In genomic region chr13:33050161-33050560, GRCh38 we compare ENCODE assay signal across 17 cellular contexts. TPM values are rescaled to one million over a fixed set of nuclear protein-coding genes. Genes with fewer than 3 reads are reported as not detected.
DNase-seq lines count a peak whose midpoint lies in the region; ATAC-seq and TF ChIP-seq lines count a peak whose summit lies in the region.
"Had no signal": no experiment of that assay in that cellular context is flagged by ENCODE, and none has a peak within 500 bp of the region (broad histone marks: within the 10 kb centered on the region; RNA-seq: fewer than 3 reads in every experiment).

No MANE protein-coding gene starts in this region.

- no peak overlapping the region for H3K27ac ChIP-seq in IMR-90 (ENCODE audit: insufficient read depth, low read length)
- H3K27ac ChIP-seq: BLaER1 treated with 17β-estradiol and CSF1 and Interleukin-3, amounts not matched to agents 10 nM and 100 nM had no signal

- no peaks in the 10 kb centered on the region for H3K9me1 ChIP-seq in IMR-90 (ENCODE audit: insufficient read depth, low read length)

- no peak overlapping the region for H4K91ac ChIP-seq in IMR-90 (ENCODE audit: insufficient read depth, low read depth, low read length)

- no peak overlapping the region for H2AFZ ChIP-seq in IMR-90 (replicated peaks; ENCODE audit: low read length, poor library complexity)
- H2AFZ ChIP-seq: GM23338 had no signal

- peaks cover 8% of the 10 kb centered on the region for H3K4me1 ChIP-seq in IMR-90 (ENCODE audit: control insufficient read depth, insufficient read depth, low read length)
- H3K4me1 ChIP-seq: BLaER1 treated with 17β-estradiol and CSF1 and Interleukin-3, amounts not matched to agents 10 nM and 100 nM had no signal

- POLR2A ChIA-PET in IMR-90 (lab: Charles Lee; ENCODE audit: unreplicated experiment) = no interaction called here

- TF ChIP-seq POLR2A in IMR-90 (IDR thresholded peaks at IDR 0.05; ENCODE audit: low read depth, low read length) = no peak

- H3K23ac ChIP-seq in IMR-90 (ENCODE audit: low read depth, low read length) = no peak overlapping the region

- no peak overlapping the region for H2BK5ac ChIP-seq in IMR-90 (ENCODE audit: low read depth, low read length, poor library complexity, severe bottlenecking)

- WGBS in IMR-90 (ENCODE audit: extremely low coverage in 2 of 2, insufficient read length in 1 of 2), 2 experiments = no CpG with 5 or more reads among the region's 4 CpGs

- dilution Hi-C loops in IMR-90 (cut with HindIII; ENCODE audit: low sequenced_read_pairs, unreplicated experiment) = no loop called here

- no peaks in the 10 kb centered on the region for H3K79me1 ChIP-seq in IMR-90 (ENCODE audit: low read depth in 1 of 2, low read length in 2 of 2)

- no peak for TF ChIP-seq CTCF in IMR-90 (conservative IDR thresholded peaks at IDR 0.05; ENCODE audit: low read depth, low read length)
- no peak for TF ChIP-seq CTCF in epithelial cell of esophagus (IDR thresholded peaks at IDR 0.05; ENCODE audit: insufficient read depth, low read depth, low read length, missing control alignments)

- H3K9ac ChIP-seq in IMR-90 (ENCODE audit: low read depth, low read length) = no peak overlapping the region
- H3K9ac ChIP-seq: BLaER1 treated with 17β-estradiol and CSF1 and Interleukin-3, amounts not matched to agents 10 nM and 100 nM had no signal

- no TSS peak for BruUV-seq in IMR-90 (replicated peaks; lab: Mats Ljungman, UMichigan)

- H3K36me3 ChIP-seq in IMR-90 (ENCODE audit: control insufficient read depth, insufficient read depth, low read length) = no peaks in the 10 kb centered on the region
- H3K36me3 ChIP-seq: BLaER1 treated with 17β-estradiol and CSF1 and Interleukin-3, amounts not matched to agents 10 nM and 100 nM had no signal

- intact Hi-C loops in IMR-90 (cut with micrococcal nuclease) = no loop called here

- no peak for DNase-seq in IMR-90
- DNase-seq in epithelial cell of esophagus (ENCODE audit: low read depth) = peak; percentile 45
- peak; percentile 50 for DNase-seq in iris pigment epithelial cell (ENCODE audit: low read depth)
- peak; percentile 67 for DNase-seq in renal cortical epithelial cell (ENCODE audit: low read depth)
- no peak for DNase-seq in stimulated activated naive CD4-positive, alpha-beta T cell treated with Interleukin-2 at 50 U/mL for 16 hours (lab: John Stamatoyannopoulos, UW)
- DNase-seq: ACHN; CD4-positive, CD25-positive, alpha-beta regulatory T cell; DMS53; GF-D8; H7 had no signal

- H2AK5ac ChIP-seq in IMR-90 (ENCODE audit: low read depth, low read length) = no peak overlapping the region

- TF ChIP-seq RAD21 in IMR-90 (IDR thresholded peaks at IDR 0.05; ENCODE audit: low read length) = no peak

- no peaks in the 10 kb centered on the region for H3K36me3 Mint-ChIP-seq in activated T-helper 17 cell treated with anti-CD3 and anti-CD28 coated beads, Interleukin-2, amount 50 U/mL, for 72 hours (ENCODE audit: low read depth)
- H3K36me3 Mint-ChIP-seq: CD4-positive, CD25-positive, alpha-beta regulatory T cell had no signal

- no peak overlapping the region for H3K27ac Mint-ChIP-seq in activated T-helper 17 cell treated with anti-CD3 and anti-CD28 coated beads, Interleukin-2, amount 50 U/mL, for 72 hours
- H3K27ac Mint-ChIP-seq: CD4-positive, CD25-positive, alpha-beta regulatory T cell; GM23338 had no signal

- no peaks in the 10 kb centered on the region for H3K27me3 ChIP-seq in IMR-90 (ENCODE audit: control insufficient read depth, insufficient read depth, low read length)
- H3K27me3 ChIP-seq: BLaER1 treated with 17β-estradiol and CSF1 and Interleukin-3, amounts not matched to agents 10 nM and 100 nM had no signal

- H4K8ac ChIP-seq in IMR-90 (ENCODE audit: low read depth in 2 of 2, low read length in 2 of 2) = no peak overlapping the region

- H2BK15ac ChIP-seq in IMR-90 (ENCODE audit: low read depth, low read length) = no peak overlapping the region

- no peak overlapping the region for H3K14ac ChIP-seq in IMR-90 (replicated peaks; ENCODE audit: low read depth, low read length)

- in situ Hi-C loops in IMR-90 (cut with MboI; ENCODE audit: low sequenced_read_pairs) = no loop called here

- H2AK9ac ChIP-seq in IMR-90 (replicated peaks; ENCODE audit: low read depth, low read length, poor library complexity) = no peak overlapping the region

- H2BK120ac ChIP-seq in IMR-90 (ENCODE audit: low read depth, low read length) = no peak overlapping the region

- H3K27me3 Mint-ChIP-seq in activated T-helper 17 cell treated with anti-CD3 and anti-CD28 coated beads, Interleukin-2, amount 50 U/mL, for 72 hours = peaks cover 23% of the 10 kb centered on the region

- no peak for ATAC-seq in IMR-90 (ENCODE audit: low read depth)
- ATAC-seq in activated T-helper 17 cell treated with anti-CD3 and anti-CD28 coated beads, Interleukin-2, amount 50 U/mL, for 72 hours (replicated peaks) = no peak
- ATAC-seq in GM21367 (IDR thresholded peaks at IDR 0.05; ENCODE audit: unreplicated experiment) = no peak
- ATAC-seq in HG03039 (IDR thresholded peaks at IDR 0.05; ENCODE audit: unreplicated experiment) = no peak
- ATAC-seq: GM23338 had no signal

- no peaks in the 10 kb centered on the region for H3K9me3 Mint-ChIP-seq in activated T-helper 17 cell treated with anti-CD3 and anti-CD28 coated beads, Interleukin-2, amount 50 U/mL, for 72 hours
- H3K9me3 Mint-ChIP-seq: GM23338 had no signal

- CTCF ChIA-PET in IMR-90 (lab: Yijun Ruan, JAX) = no interaction called here

- H4K20me1 ChIP-seq in IMR-90 (ENCODE audit: insufficient read depth, low read length) = no peaks in the 10 kb centered on the region
- H4K20me1 ChIP-seq: BLaER1 treated with 17β-estradiol and CSF1 and Interleukin-3, amounts not matched to agents 10 nM and 100 nM had no signal

- H2BK20ac ChIP-seq in IMR-90 (ENCODE audit: low read depth, low read length) = no peak overlapping the region

- no peaks in the 10 kb centered on the region for H3K4me1 Mint-ChIP-seq in activated T-helper 17 cell treated with anti-CD3 and anti-CD28 coated beads, Interleukin-2, amount 50 U/mL, for 72 hours
- H3K4me1 Mint-ChIP-seq: CD4-positive, CD25-positive, alpha-beta regulatory T cell; GM23338 had no signal

- H3K4me3 ChIP-seq in IMR-90 (ENCODE audit: insufficient read depth, low read depth, low read length) (no peak overlapping the region), epithelial cell of esophagus (ENCODE audit: low read length) (no peak overlapping the region)
- H3K4me3 ChIP-seq: BLaER1 treated with 17β-estradiol and CSF1 and Interleukin-3, amounts not matched to agents 10 nM and 100 nM; GM23338 had no signal

- H3K56ac ChIP-seq in IMR-90 (ENCODE audit: extremely low read depth, insufficient read depth, low read length) = no peak overlapping the region

- H3K4me3 Mint-ChIP-seq in activated T-helper 17 cell treated with anti-CD3 and anti-CD28 coated beads, Interleukin-2, amount 50 U/mL, for 72 hours = no peak overlapping the region
- H3K4me3 Mint-ChIP-seq: CD4-positive, CD25-positive, alpha-beta regulatory T cell; GM23338 had no signal

- H4K5ac ChIP-seq in IMR-90 (ENCODE audit: low read depth, low read length) = no peak overlapping the region

- H3K9me3 ChIP-seq in IMR-90 (ENCODE audit: control insufficient read depth, insufficient read depth, low read length) = no peaks in the 10 kb centered on the region
- H3K9me3 ChIP-seq: BLaER1 treated with 17β-estradiol and CSF1 and Interleukin-3, amounts not matched to agents 10 nM and 100 nM had no signal

- H3K18ac ChIP-seq in IMR-90 (ENCODE audit: low read depth, low read length) = no peak overlapping the region; the same call in 1 of the 2 replicates

- H3K4me2 ChIP-seq in IMR-90 (ENCODE audit: low read depth, low read length) = no peak overlapping the region
- H3K4me2 ChIP-seq: BLaER1 treated with 17β-estradiol and CSF1 and Interleukin-3, amounts not matched to agents 10 nM and 100 nM; GM23338 had no signal

- no peak overlapping the region for H3K4ac ChIP-seq in IMR-90 (ENCODE audit: low read depth, low read length)

TF ChIP-seq in IMR-90, 13 proteins besides CTCF, POLR2A, EP300 and RAD21:
- no peak for TF ChIP-seq RCOR1 (IDR thresholded peaks at IDR 0.05; ENCODE audit: insufficient replicate concordance, low read length)
- TF ChIP-seq MXI1 (IDR thresholded peaks at IDR 0.05; ENCODE audit: borderline replicate concordance, low read depth, low read length) = no peak
- TF ChIP-seq FOS (IDR thresholded peaks at IDR 0.05; ENCODE audit: low read depth, low read length) = no peak
- TF ChIP-seq, protein P1, sequence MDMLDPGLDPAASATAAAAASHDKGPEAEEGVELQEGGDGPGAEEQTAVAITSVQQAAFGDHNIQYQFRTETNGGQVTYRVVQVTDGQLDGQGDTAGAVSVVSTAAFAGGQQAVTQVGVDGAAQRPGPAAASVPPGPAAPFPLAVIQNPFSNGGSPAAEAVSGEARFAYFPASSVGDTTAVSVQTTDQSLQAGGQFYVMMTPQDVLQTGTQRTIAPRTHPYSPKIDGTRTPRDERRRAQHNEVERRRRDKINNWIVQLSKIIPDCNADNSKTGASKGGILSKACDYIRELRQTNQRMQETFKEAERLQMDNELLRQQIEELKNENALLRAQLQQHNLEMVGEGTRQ (IDR thresholded peaks at IDR 0.05; ENCODE audit: low read depth, low read length) = no peak
- peak; percentile 12; the same call in 1 of the 2 replicates for TF ChIP-seq CEBPB (IDR thresholded peaks at IDR 0.05; ENCODE audit: low read depth, low read length)

RNA-seq across cellular contexts. Expression of gene KL, which starts 33.9 kb away (rescaled TPM):
- not detected in 2 replicates for total RNA-seq in IMR-90 (2012; rRNA removed)
- not detected in 2 replicates for polyA plus RNA-seq in IMR-90 (2012; rRNA removed)
- polyA plus RNA-seq in IMR-90 (2012; cell fraction: cytosol; rRNA removed) = not detected in 2 replicates
- not detected in 2 replicates for polyA plus RNA-seq in IMR-90 (2012; cell fraction: nucleus; rRNA removed; ENCODE audit: low replicate concordance)
- 11.9 and 12.7 TPM in 2 replicates for total RNA-seq in renal cortical epithelial cell
- under 1 TPM in 1 of 2 donors, not detected in 1; 0.08 TPM for total RNA-seq in activated T-helper 17 cell treated with anti-CD3 and anti-CD28 coated beads, Interleukin-2, amount 50 U/mL, for 72 hours
- total RNA-seq: A172; CD4-positive, CD25-positive, alpha-beta regulatory T cell; H7; HT1080 had no signal
- polyA plus RNA-seq: CD4-positive, CD25-positive, alpha-beta regulatory T cell; GM23338 had no signal

Comparison
In these comparisons a context has a peak if more than half of its experiments do, and no peak if none do; other contexts are left out.
1. DNase-seq: peak in epithelial cell of esophagus (single experiment), iris pigment epithelial cell (single experiment) and renal cortical epithelial cell (single experiment); none in IMR-90 (single experiment) and stimulated activated naive CD4-positive, alpha-beta T cell treated with Interleukin-2 at 50 U/mL for 16 hours (single experiment).
2. RNA of gene KL, which starts 33.9 kb away (total RNA-seq): 11.9 to 12.7 TPM in renal cortical epithelial cell; 0.08 TPM in activated T-helper 17 cell treated with anti-CD3 and anti-CD28 coated beads, Interleukin-2, amount 50 U/mL, for 72 hours and not detected in IMR-90; every median in the first group is over 10 times any median in the second.